In genomic region chr19:48804496-48804895, GRCh38 we compare ENCODE assay signal across 22 cellular contexts. TPM values are rescaled to one million over a fixed set of nuclear protein-coding genes. Genes with fewer than 3 reads are reported as not detected.
DNase-seq lines count a peak whose midpoint lies in the region; ATAC-seq, FAIRE-seq and TF ChIP-seq lines count a peak whose summit lies in the region.
"Had no signal": no experiment of that assay in that cellular context is flagged by ENCODE, and none has a peak within 500 bp of the region (broad histone marks: within the 10 kb centered on the region; RNA-seq: fewer than 3 reads in every experiment).

No MANE protein-coding gene starts in this region.

- H3K4me2 ChIP-seq in BLaER1: 0 out of 2 replicates have a peak overlapping the region, but pooled peaks have one; percentile 7
- H3K4me2 ChIP-seq: BLaER1 treated with 17β-estradiol and CSF1 and Interleukin-3, amounts not matched to agents 10 nM and 100 nM had no signal

- peaks cover 19% of the 10 kb centered on the region; the same call in 1 of the 2 replicates for H4K20me1 ChIP-seq in BLaER1

- FAIRE-seq in frontal cortex (lab: Jason Lieb, UNC): no peak
- FAIRE-seq: A204.1, GM12891, GM19239, RCC 7860 had no signal

- no peak overlapping the region for H3K4me3 ChIP-seq in BLaER1
- H3K4me3 ChIP-seq: BLaER1 treated with 17β-estradiol and CSF1 and Interleukin-3, amounts not matched to agents 10 nM and 100 nM had no signal

- H3K4me3 Mint-ChIP-seq in nephron progenitor cell: no peak overlapping the region
- H3K4me3 Mint-ChIP-seq: CD8-positive, alpha-beta T cell had no signal

- 0 out of 2 replicates have a peak overlapping the region, but pooled peaks have one; percentile 31 for H3K9ac ChIP-seq in BLaER1

- ATAC-seq in HG03439 (IDR thresholded peaks at IDR 0.05; ENCODE audit: unreplicated experiment) (no peak), GM21723 (IDR thresholded peaks at IDR 0.05; ENCODE audit: unreplicated experiment) (no peak), HG03565 (IDR thresholded peaks at IDR 0.05; ENCODE audit: unreplicated experiment) (no peak), GM19397 (IDR thresholded peaks at IDR 0.05; ENCODE audit: unreplicated experiment) (no peak)
- ATAC-seq: CD8-positive, alpha-beta T cell had no signal

- peaks cover 45% of the 10 kb centered on the region for H3K36me3 ChIP-seq in BLaER1

- H3K4me1 ChIP-seq in BLaER1: peaks cover 39% of the 10 kb centered on the region

- H3K27ac Mint-ChIP-seq in nephron progenitor cell: peak overlapping the region; percentile 39
- H3K27ac Mint-ChIP-seq: CD8-positive, alpha-beta T cell had no signal

- H3K36me3 Mint-ChIP-seq in nephron progenitor cell (ENCODE audit: low read depth): peaks cover 9% of the 10 kb centered on the region

- no peak for TF ChIP-seq CTCF in nephron progenitor cell (IDR thresholded peaks at IDR 0.05)

- H3K27me3 Mint-ChIP-seq in nephron progenitor cell (ENCODE audit: low read depth, poor library complexity): no peaks in the 10 kb centered on the region

- H3K9me3 Mint-ChIP-seq in nephron progenitor cell: no peaks in the 10 kb centered on the region
- H3K9me3 Mint-ChIP-seq: CD8-positive, alpha-beta T cell had no signal

- no peaks in the 10 kb centered on the region for H3K27me3 ChIP-seq in BLaER1
- H3K27me3 ChIP-seq: BLaER1 treated with 17β-estradiol and CSF1 and Interleukin-3, amounts not matched to agents 10 nM and 100 nM had no signal

- no peaks in the 10 kb centered on the region for H3K9me3 ChIP-seq in BLaER1
- H3K9me3 ChIP-seq: BLaER1 treated with 17β-estradiol and CSF1 and Interleukin-3, amounts not matched to agents 10 nM and 100 nM had no signal

- H3K27ac ChIP-seq in BLaER1: no peak overlapping the region

- DNase-seq in anterior cingulate cortex (lab: John Stamatoyannopoulos, UW) (peak in 31 of 58 donors; percentile 5 to 67 (median 30)), frontal cortex (ENCODE audit: low spot score in 2 of 2) (peak; percentile 43), nephron progenitor cell (no peak)
- DNase-seq: CD8-positive, alpha-beta T cell; KBM-7; NCI-H1694 treated with DMSO at 0.1 percent for 48 hours; NCI-H748 treated with DMSO at 0.1 percent for 48 hours; NK-92 treated with Interleukin-12 subunit alpha and Interleukin-12 subunit beta, amount 100 ng/mL, for 24 hours; Right ventricle myocardium superior had no signal

- H3K4me1 Mint-ChIP-seq in nephron progenitor cell: peaks cover 50% of the 10 kb centered on the region

RNA-seq across cellular contexts. Expression of gene BCAT2, which starts 6.3 kb away (rescaled TPM):
- total RNA-seq in frontal cortex: 11.4 TPM

RNA-seq across cellular contexts. Expression of gene HSD17B14, which starts 31.8 kb away (rescaled TPM):
- total RNA-seq in frontal cortex: 1.2 TPM
- total RNA-seq: H4 had no signal

RNA-seq across cellular contexts. Expression of gene FGF21, which starts 49.2 kb away (rescaled TPM):
- not detected for total RNA-seq in frontal cortex
- total RNA-seq: CD8-positive, alpha-beta T cell; H4; NCI-H460; OCI-LY7; Right ventricle myocardium superior had no signal

RNA-seq across cellular contexts. Expression of gene FUT1, which starts 52.1 kb away (rescaled TPM):
- 0.82 TPM for total RNA-seq in frontal cortex
- total RNA-seq: CD8-positive, alpha-beta T cell had no signal

RNA-seq across cellular contexts. Expression of gene IZUMO1, which starts 57.8 kb away (rescaled TPM):
- not detected for total RNA-seq in frontal cortex
- total RNA-seq: CD8-positive, alpha-beta T cell; H4; OCI-LY7 had no signal
